8 cellular contexts compared by ENCODE assay signal in genomic region chr16:67892375-67892774, GRCh38. TPM values are rescaled to one million over a fixed set of nuclear protein-coding genes. Genes with fewer than 3 reads are reported as not detected.
DNase-seq lines count a peak whose midpoint lies in the region; ATAC-seq and TF ChIP-seq lines count a peak whose summit lies in the region.

No MANE protein-coding gene starts in this region.

- DNase-seq in H7 (no peak), foreskin keratinocyte (no peak), hypothalamus (lab: John Stamatoyannopoulos, UW) (no peak), mucosa of descending colon (no peak)
- no peak for DNase-seq in stimulated activated CD4-positive, alpha-beta T cell treated with anti-CD3 and anti-CD28 coated beads, Interleukin-12 subunit alpha, Interleukin-12 subunit beta, amount 100 ng/mL, for 4 hours

- no peaks in the 10 kb centered on the region for H3K36me3 ChIP-seq in H7 (replicated peaks; ENCODE audit: control insufficient read depth, insufficient read depth, low read length)
- no peaks in the 10 kb centered on the region for H3K36me3 ChIP-seq in skeletal muscle satellite cell (ENCODE audit: insufficient read depth, low read length)
- H3K36me3 ChIP-seq in mucosa of descending colon (ENCODE audit: low read depth) = no peaks in the 10 kb centered on the region

- ATAC-seq in foreskin keratinocyte (no peak), HG02852 (IDR thresholded peaks at IDR 0.05; ENCODE audit: unreplicated experiment) (no peak), mucosa of descending colon (no peak)

- H3K4me2 ChIP-seq in skeletal muscle satellite cell (ENCODE audit: low read length) = peak overlapping the region; percentile 81

- H3K9me3 ChIP-seq in skeletal muscle satellite cell (replicated peaks; ENCODE audit: low read length) (no peaks in the 10 kb centered on the region), mucosa of descending colon (no peaks in the 10 kb centered on the region)

- TF ChIP-seq CTCF in VCaP (conservative IDR thresholded peaks at IDR 0.05) (no peak), foreskin keratinocyte (conservative IDR thresholded peaks at IDR 0.05) (no peak), mucosa of descending colon (IDR thresholded peaks at IDR 0.05) (no peak)

- H3K4me1 ChIP-seq in foreskin keratinocyte (peaks cover 7% of the 10 kb centered on the region), skeletal muscle satellite cell (ENCODE audit: control insufficient read depth, insufficient read depth, low read length) (peaks cover 12% of the 10 kb centered on the region), mucosa of descending colon (ENCODE audit: low read depth) (peaks cover 26% of the 10 kb centered on the region)

- H3K27ac ChIP-seq in VCaP = peak overlapping the region; percentile 81
- H3K27ac ChIP-seq in foreskin keratinocyte = peak overlapping the region; percentile 20

- H3K9ac ChIP-seq in skeletal muscle satellite cell (ENCODE audit: low read depth, low read length) = peak overlapping the region; percentile 66

- intact Hi-C loops in mucosa of descending colon (cut with DNase I, micrococcal nuclease) = no loop called here

- H3K4me3 ChIP-seq in H7 (ENCODE audit: insufficient read depth, low read depth, low read length) (peak overlapping the region; percentile 27), skeletal muscle satellite cell (ENCODE audit: low read length) (peak overlapping the region; percentile 61), mucosa of descending colon (no peak overlapping the region)

- H3K27me3 ChIP-seq in H7 (ENCODE audit: control insufficient read depth, insufficient read depth, low read length) (no peaks in the 10 kb centered on the region), foreskin keratinocyte (no peaks in the 10 kb centered on the region), skeletal muscle satellite cell (ENCODE audit: control insufficient read depth, insufficient read depth, low read length) (no peaks in the 10 kb centered on the region)

RNA-seq across cellular contexts. Expression of gene PSKH1, which starts 0.7 kb away (rescaled TPM):
- total RNA-seq in H7 (2014; rRNA removed; shearing (Covaris generic)) = 18.8 and 20.1 TPM in 2 replicates
- total RNA-seq in foreskin keratinocyte (12.8 TPM in 2 replicates), mucosa of descending colon (10 to 100 TPM; 33.8 to 43.3 (median 38.1) TPM)
- 12.9 and 13.0 TPM in 2 replicates for polyA plus RNA-seq in foreskin keratinocyte
- 10.5 and 12.4 TPM in 2 replicates for total RNA-seq in skeletal muscle satellite cell (2012; rRNA removed)

RNA-seq across cellular contexts. Expression of gene NRN1L, which starts 7.7 kb away (rescaled TPM):
- 5.3 and 7.6 TPM in 2 replicates for total RNA-seq in H7 (2014; rRNA removed; shearing (Covaris generic))
- total RNA-seq in foreskin keratinocyte = not detected in 2 replicates
- polyA plus RNA-seq in foreskin keratinocyte = 0.11 TPM in 1 of 2 replicates, not detected in the other
- 1.0 TPM in 1 of 2 replicates, not detected in the other for total RNA-seq in skeletal muscle satellite cell (2012; rRNA removed)
- total RNA-seq in mucosa of descending colon = under 1 TPM in 2 of 3 donors, not detected in 1; 0.49 to 0.99 TPM

RNA-seq across cellular contexts. Expression of gene EDC4, which starts 19.5 kb away (rescaled TPM):
- 88.0 and 96.6 TPM in 2 replicates for total RNA-seq in H7 (2014; rRNA removed; shearing (Covaris generic))
- 52.4 and 53.6 TPM in 2 replicates for total RNA-seq in foreskin keratinocyte
- polyA plus RNA-seq in foreskin keratinocyte = 34.1 and 39.6 TPM in 2 replicates
- total RNA-seq in skeletal muscle satellite cell (2012; rRNA removed) = 50.0 and 55.0 TPM in 2 replicates
- total RNA-seq in mucosa of descending colon = 10 to 100 TPM; 58.3 to 82.0 (median 64.6) TPM

RNA-seq across cellular contexts. Expression of gene CTRL, which starts 39.3 kb away (rescaled TPM):
- 2.4 and 3.7 TPM in 2 replicates for total RNA-seq in H7 (2014; rRNA removed; shearing (Covaris generic))
- total RNA-seq in foreskin keratinocyte = 0.31 and 0.35 TPM in 2 replicates
- polyA plus RNA-seq in foreskin keratinocyte = 0.60 and 0.62 TPM in 2 replicates
- total RNA-seq in skeletal muscle satellite cell (2012; rRNA removed) = 0.51 and 1.3 TPM in 2 replicates
- total RNA-seq in mucosa of descending colon = 1 to 10 TPM in 1 of 3 donors, under 1 TPM in 2; 0.61 to 2.3 (median 0.80) TPM

RNA-seq across cellular contexts. Expression of gene PSMB10, which starts 44.3 kb away (rescaled TPM):
- 28.7 and 36.6 TPM in 2 replicates for total RNA-seq in H7 (2014; rRNA removed; shearing (Covaris generic))
- total RNA-seq in foreskin keratinocyte = 43.5 and 46.3 TPM in 2 replicates
- 51.2 and 53.6 TPM in 2 replicates for polyA plus RNA-seq in foreskin keratinocyte
- total RNA-seq in skeletal muscle satellite cell (2012; rRNA removed) = 43.6 and 45.0 TPM in 2 replicates
- 100 to 1,000 TPM in 2 of 3 donors, 10 to 100 TPM in 1; 96.9 to 175 (median 139) TPM for total RNA-seq in mucosa of descending colon
